Comparison of ENCODE assay signal across 23 cellular contexts in the genomic region with DNA sequence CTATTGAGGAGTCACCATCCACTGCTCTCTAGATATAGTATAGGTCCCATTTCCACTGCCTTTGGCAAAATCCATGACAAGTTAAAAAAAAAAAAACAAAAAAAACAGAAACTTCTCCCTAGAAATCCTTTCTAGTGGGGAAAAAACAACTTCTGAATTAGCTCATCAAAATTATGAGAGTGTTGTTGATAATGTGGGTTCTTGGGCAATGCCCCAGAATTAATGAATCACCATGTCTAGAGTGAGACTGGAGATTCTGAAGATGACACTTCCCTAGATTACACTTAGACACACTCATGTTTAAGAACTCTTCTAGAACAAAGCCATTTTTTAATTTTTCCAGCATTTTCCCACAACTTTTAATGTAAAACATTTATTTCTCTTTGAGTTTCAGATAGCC.
A peak's percentile ranks its signal among the peaks of the same experiment; 100 is the strongest.
DNase-seq lines count a peak whose midpoint lies in the region; ATAC-seq, FAIRE-seq and TF ChIP-seq lines count a peak whose summit lies in the region.
"Had no signal": no experiment of that assay in that cellular context is flagged by ENCODE, and none has a peak within 500 bp of the region (broad histone marks: within the 10 kb centered on the region; RNA-seq: fewer than 3 reads in every experiment).

No MANE protein-coding gene starts in this region.

- no peak overlapping the region for H4K91ac ChIP-seq in mesenchymal stem cell (ENCODE audit: low read length)

- no peak overlapping the region for H2AK5ac ChIP-seq in mesenchymal stem cell (ENCODE audit: low read length, severe bottlenecking)

- no peak overlapping the region for H3K4me3 ChIP-seq in mesenchymal stem cell (ENCODE audit: insufficient read depth in 1 of 2, low read depth in 1 of 2, low read length in 2 of 2)
- H3K4me3 ChIP-seq: A549, Peyer's patch, SJSA1 had no signal

- H3K79me1 ChIP-seq in mesenchymal stem cell (replicated peaks; ENCODE audit: low read length, poor library complexity, severe bottlenecking): no peaks in the 10 kb centered on the region

- no peak overlapping the region for H3K27ac ChIP-seq in RWPE1
- H3K27ac ChIP-seq in epithelial cell of prostate: no peak overlapping the region
- H3K27ac ChIP-seq in mesenchymal stem cell (ENCODE audit: low read length, poor library complexity, severe bottlenecking): no peak overlapping the region
- H3K27ac ChIP-seq: A549, Peyer's patch, SJSA1 had no signal

- no peak overlapping the region for H2BK5ac ChIP-seq in mesenchymal stem cell (ENCODE audit: low read depth, low read length, poor library complexity, severe bottlenecking)

- no peaks in the 10 kb centered on the region for H3K27me3 ChIP-seq in mesenchymal stem cell (ENCODE audit: control insufficient read depth in 1 of 2, insufficient read depth in 1 of 2, low read length in 2 of 2)
- H3K27me3 ChIP-seq: Peyer's patch, SJSA1 had no signal

- H2BK120ac ChIP-seq in mesenchymal stem cell (ENCODE audit: low read depth, low read length): no peak overlapping the region

- no peak overlapping the region for H3K14ac ChIP-seq in mesenchymal stem cell (ENCODE audit: low read length in 2 of 2)

- H3K18ac ChIP-seq in mesenchymal stem cell (ENCODE audit: low read depth in 1 of 2, low read length in 2 of 2): no peak overlapping the region

- no peak for FAIRE-seq in GM12891 (lab: Jason Lieb, UNC)
- no peak for FAIRE-seq in D721Med (lab: Jason Lieb, UNC)
- FAIRE-seq: A549, GM12892, H1 had no signal

- no peak for TF ChIP-seq CTCF in RWPE1 (conservative IDR thresholded peaks at IDR 0.05; ENCODE audit: low read depth)
- no peak for TF ChIP-seq CTCF in D721Med (IDR thresholded peaks at IDR 0.05; ENCODE audit: insufficient read depth, missing control alignments)

- H2AFZ ChIP-seq in mesenchymal stem cell (ENCODE audit: low read depth, low read length): no peak overlapping the region

- no peak overlapping the region for H2BK15ac ChIP-seq in mesenchymal stem cell (ENCODE audit: low read depth, poor library complexity, severe bottlenecking)

- CTCF ChIA-PET in RWPE1 (lab: Yijun Ruan, JAX): interaction anchor here (0.6 kb wide), 3 partner anchors 12 to 198 kb away, joined by 3 to 7 read pairs (median 5); no protein-coding TSS in a partner anchor

- H3K36me3 ChIP-seq in mesenchymal stem cell (ENCODE audit: control insufficient read depth in 1 of 2, insufficient read depth in 2 of 2, low read depth in 1 of 2, low read length in 2 of 2): no peaks in the 10 kb centered on the region
- H3K36me3 ChIP-seq: Peyer's patch, SJSA1 had no signal

- DNase-seq in HPDE6-E6E7 (ENCODE audit: extremely low spot score): peak; percentile 1
- peak; percentile 44 for DNase-seq in RWPE1 (ENCODE audit: low spot score)
- peak; percentile 10 for DNase-seq in epithelial cell of prostate (ENCODE audit: low read depth, low spot score)
- peak; percentile 65 for DNase-seq in mesenchymal stem cell
- no peak for DNase-seq in GM12891 (ENCODE audit: insufficient read length, low spot score)
- DNase-seq in D721Med (ENCODE audit: insufficient read length, low spot score): no peak
- DNase-seq: Caco-2; CD4-positive, alpha-beta T cell; Kasumi-1; MV-4-11; NCI-H1105 treated with DMSO at 0.1 percent for 48 hours; NCI-H2081; NCI-H2171; NCI-H524 treated with DMSO at 0.1 percent for 48 hours; Peyer's patch had no signal

- no peaks in the 10 kb centered on the region for H3K9me3 ChIP-seq in mesenchymal stem cell (ENCODE audit: control insufficient read depth, low read length)
- H3K9me3 ChIP-seq: A549, Caco-2, Peyer's patch, SJSA1 had no signal

- H3K4ac ChIP-seq in mesenchymal stem cell (ENCODE audit: low read depth in 1 of 2, low read length in 2 of 2): no peak overlapping the region

- H3K4me2 ChIP-seq in mesenchymal stem cell (ENCODE audit: low read length, poor library complexity, severe bottlenecking): no peak overlapping the region
- H3K4me2 ChIP-seq: A549 had no signal

- H2BK12ac ChIP-seq in mesenchymal stem cell (ENCODE audit: low read length in 2 of 2): no peak overlapping the region

- no peak for TF ChIP-seq POLR2A in GM12891 (IDR thresholded peaks at IDR 0.05; ENCODE audit: low read depth, low read length)

- H4K8ac ChIP-seq in mesenchymal stem cell (ENCODE audit: low read length): no peak overlapping the region

- no peak overlapping the region for H3K9ac ChIP-seq in mesenchymal stem cell (ENCODE audit: low read length)

- H3K4me1 ChIP-seq in mesenchymal stem cell (ENCODE audit: control insufficient read depth, insufficient read depth, low read depth, low read length): no peaks in the 10 kb centered on the region
- H3K4me1 ChIP-seq: A549, Caco-2, Peyer's patch, SJSA1 had no signal

- POLR2A ChIA-PET in RWPE1 (lab: Yijun Ruan, JAX; ENCODE audit: low non-redundant PET): no interaction called here

- H3K23ac ChIP-seq in mesenchymal stem cell (ENCODE audit: low read length in 2 of 2): no peak overlapping the region

- ATAC-seq in HG02642 (IDR thresholded peaks at IDR 0.05; ENCODE audit: poor library complexity, unreplicated experiment): no peak
- no peak for ATAC-seq in HG02884 (IDR thresholded peaks at IDR 0.05; ENCODE audit: unreplicated experiment)
- ATAC-seq: A549, HCT116, Right ventricle myocardium inferior had no signal

TF ChIP-seq in GM12891, 5 proteins besides CTCF, POLR2A, EP300 and RAD21:
- TF ChIP-seq POLR2AphosphoS5 (IDR thresholded peaks at IDR 0.05; ENCODE audit: low read depth, low read length) (no peak), TAF1 (IDR thresholded peaks at IDR 0.05; ENCODE audit: low read depth, low read length) (no peak), SPI1 (IDR thresholded peaks at IDR 0.05; ENCODE audit: low read depth, low read length) (no peak), POU2F2 (IDR thresholded peaks at IDR 0.05; ENCODE audit: low read depth, low read length) (no peak)

Comparison
In these comparisons a context has a peak if more than half of its experiments do, and no peak if none do; other contexts are left out.
1. DNase-seq: peak in HPDE6-E6E7 (single experiment), RWPE1 (single experiment), epithelial cell of prostate (single experiment) and mesenchymal stem cell (single experiment); none in GM12891 (single experiment) and D721Med (single experiment).